1 cellular context compared by ENCODE assay signal in genomic region chr1:155178441-155179106, GRCh38.
TF ChIP-seq lines count a peak whose summit lies in the region.

No MANE protein-coding gene starts in this region.

TF ChIP-seq in HepG2, 621 proteins besides CTCF, POLR2A, EP300 and RAD21 (continued from another document and continues in another):
- TF ChIP-seq PAXIP1 (CRISPR knock-in tag; conservative IDR thresholded peaks at IDR 0.05): peak; percentile 69
- no peak for TF ChIP-seq ZNF616 (CRISPR knock-in tag; IDR thresholded peaks at IDR 0.05; ENCODE audit: low read depth)
- TF ChIP-seq KDM5B (CRISPR knock-in tag; IDR thresholded peaks at IDR 0.05; ENCODE audit: borderline replicate concordance): no peak
- TF ChIP-seq, protein P1, sequence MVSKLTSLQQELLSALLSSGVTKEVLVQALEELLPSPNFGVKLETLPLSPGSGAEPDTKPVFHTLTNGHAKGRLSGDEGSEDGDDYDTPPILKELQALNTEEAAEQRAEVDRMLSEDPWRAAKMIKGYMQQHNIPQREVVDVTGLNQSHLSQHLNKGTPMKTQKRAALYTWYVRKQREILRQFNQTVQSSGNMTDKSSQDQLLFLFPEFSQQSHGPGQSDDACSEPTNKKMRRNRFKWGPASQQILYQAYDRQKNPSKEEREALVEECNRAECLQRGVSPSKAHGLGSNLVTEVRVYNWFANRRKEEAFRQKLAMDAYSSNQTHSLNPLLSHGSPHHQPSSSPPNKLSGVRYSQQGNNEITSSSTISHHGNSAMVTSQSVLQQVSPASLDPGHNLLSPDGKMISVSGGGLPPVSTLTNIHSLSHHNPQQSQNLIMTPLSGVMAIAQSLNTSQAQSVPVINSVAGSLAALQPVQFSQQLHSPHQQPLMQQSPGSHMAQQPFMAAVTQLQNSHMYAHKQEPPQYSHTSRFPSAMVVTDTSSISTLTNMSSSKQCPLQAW (CRISPR knock-in tag; IDR thresholded peaks at IDR 0.05): 0 out of 2 replicates have a peak, but pooled peaks have one; percentile 5
- peak; percentile 96 to 99 for TF ChIP-seq NR2F1 (CRISPR knock-in tag; IDR thresholded peaks at IDR 0.05)
- TF ChIP-seq ZNF296 (CRISPR knock-in tag; conservative IDR thresholded peaks at IDR 0.05): no peak
- peak; percentile 25 for TF ChIP-seq YY1 (IDR thresholded peaks at IDR 0.05; ENCODE audit: insufficient read depth, insufficient replicate concordance, low read depth, low read length)
- TF ChIP-seq GATAD1 (CRISPR knock-in tag; IDR thresholded peaks at IDR 0.05): 0 out of 2 replicates have a peak, but pooled peaks have one; percentile 19
- TF ChIP-seq TFDP1 (CRISPR knock-in tag; IDR thresholded peaks at IDR 0.05; ENCODE audit: borderline replicate concordance): peak; percentile 29; the same call in 1 of the 2 replicates
- TF ChIP-seq ZNF280D (CRISPR knock-in tag; IDR thresholded peaks at IDR 0.05): no peak
- no peak for TF ChIP-seq FOXP1 (IDR thresholded peaks at IDR 0.05)
- TF ChIP-seq FOXP1 (CRISPR knock-in tag; IDR thresholded peaks at IDR 0.05): 0 out of 2 replicates have a peak, but pooled peaks have one; percentile 27
- 0 out of 2 replicates have a peak, but pooled peaks have one; percentile 59 for TF ChIP-seq WIZ (CRISPR knock-in tag; IDR thresholded peaks at IDR 0.05)
- TF ChIP-seq RFXANK (CRISPR knock-in tag; IDR thresholded peaks at IDR 0.05): no peak
- no peak for TF ChIP-seq ZNF850 (CRISPR knock-in tag; conservative IDR thresholded peaks at IDR 0.05)
- TF ChIP-seq MAZ (IDR thresholded peaks at IDR 0.05; ENCODE audit: borderline replicate concordance, low read depth, low read length): no peak
- TF ChIP-seq MAZ (CRISPR knock-in tag; IDR thresholded peaks at IDR 0.05; ENCODE audit: low read depth): 0 out of 2 replicates have a peak, but pooled peaks have one; percentile 27
- TF ChIP-seq ZGPAT (CRISPR knock-in tag; IDR thresholded peaks at IDR 0.05): peak; percentile 38; the same call in 1 of the 2 replicates
- TF ChIP-seq CEBPG (CRISPR knock-in tag; IDR thresholded peaks at IDR 0.05): peak; percentile 94
- peak; percentile 31; the same call in 1 of the 2 replicates for TF ChIP-seq PITX1 (CRISPR knock-in tag; IDR thresholded peaks at IDR 0.05)
- TF ChIP-seq KLF12 (CRISPR knock-in tag; IDR thresholded peaks at IDR 0.05; ENCODE audit: borderline replicate concordance): 0 out of 2 replicates have a peak, but pooled peaks have one; percentile 33
- no peak for TF ChIP-seq YEATS2 (CRISPR knock-in tag; IDR thresholded peaks at IDR 0.05; ENCODE audit: borderline replicate concordance)
- TF ChIP-seq ZNF143 (CRISPR knock-in tag; IDR thresholded peaks at IDR 0.05): no peak
- TF ChIP-seq, protein P2, sequence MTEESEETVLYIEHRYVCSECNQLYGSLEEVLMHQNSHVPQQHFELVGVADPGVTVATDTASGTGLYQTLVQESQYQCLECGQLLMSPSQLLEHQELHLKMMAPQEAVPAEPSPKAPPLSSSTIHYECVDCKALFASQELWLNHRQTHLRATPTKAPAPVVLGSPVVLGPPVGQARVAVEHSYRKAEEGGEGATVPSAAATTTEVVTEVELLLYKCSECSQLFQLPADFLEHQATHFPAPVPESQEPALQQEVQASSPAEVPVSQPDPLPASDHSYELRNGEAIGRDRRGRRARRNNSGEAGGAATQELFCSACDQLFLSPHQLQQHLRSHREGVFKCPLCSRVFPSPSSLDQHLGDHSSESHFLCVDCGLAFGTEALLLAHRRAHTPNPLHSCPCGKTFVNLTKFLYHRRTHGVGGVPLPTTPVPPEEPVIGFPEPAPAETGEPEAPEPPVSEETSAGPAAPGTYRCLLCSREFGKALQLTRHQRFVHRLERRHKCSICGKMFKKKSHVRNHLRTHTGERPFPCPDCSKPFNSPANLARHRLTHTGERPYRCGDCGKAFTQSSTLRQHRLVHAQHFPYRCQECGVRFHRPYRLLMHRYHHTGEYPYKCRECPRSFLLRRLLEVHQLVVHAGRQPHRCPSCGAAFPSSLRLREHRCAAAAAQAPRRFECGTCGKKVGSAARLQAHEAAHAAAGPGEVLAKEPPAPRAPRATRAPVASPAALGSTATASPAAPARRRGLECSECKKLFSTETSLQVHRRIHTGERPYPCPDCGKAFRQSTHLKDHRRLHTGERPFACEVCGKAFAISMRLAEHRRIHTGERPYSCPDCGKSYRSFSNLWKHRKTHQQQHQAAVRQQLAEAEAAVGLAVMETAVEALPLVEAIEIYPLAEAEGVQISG (CRISPR knock-in tag; IDR thresholded peaks at IDR 0.05): peak; percentile 71
- 0 out of 2 replicates have a peak, but pooled peaks have one; percentile 25 for TF ChIP-seq MIXL1 (CRISPR knock-in tag; IDR thresholded peaks at IDR 0.05)
- peak; percentile 17; the same call in 1 of the 2 replicates for TF ChIP-seq NCOA2 (CRISPR knock-in tag; IDR thresholded peaks at IDR 0.05)
- TF ChIP-seq ZNF263 (CRISPR knock-in tag; IDR thresholded peaks at IDR 0.05): peak; percentile 54; the same call in 1 of the 2 replicates
- TF ChIP-seq RBFOX2 (IDR thresholded peaks at IDR 0.05; ENCODE audit: low read depth, low read length): peak; percentile 44
- TF ChIP-seq ZMYM4 (CRISPR knock-in tag; IDR thresholded peaks at IDR 0.05): 0 out of 2 replicates have a peak, but pooled peaks have one; percentile 33
- no peak for TF ChIP-seq NR3C1 (CRISPR knock-in tag; IDR thresholded peaks at IDR 0.05)
- 0 out of 2 replicates have a peak, but pooled peaks have one; percentile 21 for TF ChIP-seq GFI1 (CRISPR knock-in tag; IDR thresholded peaks at IDR 0.05; ENCODE audit: borderline replicate concordance)
- TF ChIP-seq HNF4A (CRISPR knock-in tag; IDR thresholded peaks at IDR 0.05): peak; percentile 89
- peak; percentile 68 for TF ChIP-seq ZFX (CRISPR knock-in tag; IDR thresholded peaks at IDR 0.05; ENCODE audit: low read depth)
- TF ChIP-seq, protein P3, sequence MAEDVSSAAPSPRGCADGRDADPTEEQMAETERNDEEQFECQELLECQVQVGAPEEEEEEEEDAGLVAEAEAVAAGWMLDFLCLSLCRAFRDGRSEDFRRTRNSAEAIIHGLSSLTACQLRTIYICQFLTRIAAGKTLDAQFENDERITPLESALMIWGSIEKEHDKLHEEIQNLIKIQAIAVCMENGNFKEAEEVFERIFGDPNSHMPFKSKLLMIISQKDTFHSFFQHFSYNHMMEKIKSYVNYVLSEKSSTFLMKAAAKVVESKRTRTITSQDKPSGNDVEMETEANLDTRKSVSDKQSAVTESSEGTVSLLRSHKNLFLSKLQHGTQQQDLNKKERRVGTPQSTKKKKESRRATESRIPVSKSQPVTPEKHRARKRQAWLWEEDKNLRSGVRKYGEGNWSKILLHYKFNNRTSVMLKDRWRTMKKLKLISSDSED (CRISPR knock-in tag; IDR thresholded peaks at IDR 0.05): no peak
- 0 out of 2 replicates have a peak, but pooled peaks have one; percentile 49 for TF ChIP-seq FOXK1 (CRISPR knock-in tag; IDR thresholded peaks at IDR 0.05; ENCODE audit: borderline replicate concordance, low read depth)
- peak; percentile 53; the same call in 1 of the 2 replicates for TF ChIP-seq PHF8 (CRISPR knock-in tag; IDR thresholded peaks at IDR 0.05)
- TF ChIP-seq ZNF33B (CRISPR knock-in tag; IDR thresholded peaks at IDR 0.05): no peak
- TF ChIP-seq, protein P4, sequence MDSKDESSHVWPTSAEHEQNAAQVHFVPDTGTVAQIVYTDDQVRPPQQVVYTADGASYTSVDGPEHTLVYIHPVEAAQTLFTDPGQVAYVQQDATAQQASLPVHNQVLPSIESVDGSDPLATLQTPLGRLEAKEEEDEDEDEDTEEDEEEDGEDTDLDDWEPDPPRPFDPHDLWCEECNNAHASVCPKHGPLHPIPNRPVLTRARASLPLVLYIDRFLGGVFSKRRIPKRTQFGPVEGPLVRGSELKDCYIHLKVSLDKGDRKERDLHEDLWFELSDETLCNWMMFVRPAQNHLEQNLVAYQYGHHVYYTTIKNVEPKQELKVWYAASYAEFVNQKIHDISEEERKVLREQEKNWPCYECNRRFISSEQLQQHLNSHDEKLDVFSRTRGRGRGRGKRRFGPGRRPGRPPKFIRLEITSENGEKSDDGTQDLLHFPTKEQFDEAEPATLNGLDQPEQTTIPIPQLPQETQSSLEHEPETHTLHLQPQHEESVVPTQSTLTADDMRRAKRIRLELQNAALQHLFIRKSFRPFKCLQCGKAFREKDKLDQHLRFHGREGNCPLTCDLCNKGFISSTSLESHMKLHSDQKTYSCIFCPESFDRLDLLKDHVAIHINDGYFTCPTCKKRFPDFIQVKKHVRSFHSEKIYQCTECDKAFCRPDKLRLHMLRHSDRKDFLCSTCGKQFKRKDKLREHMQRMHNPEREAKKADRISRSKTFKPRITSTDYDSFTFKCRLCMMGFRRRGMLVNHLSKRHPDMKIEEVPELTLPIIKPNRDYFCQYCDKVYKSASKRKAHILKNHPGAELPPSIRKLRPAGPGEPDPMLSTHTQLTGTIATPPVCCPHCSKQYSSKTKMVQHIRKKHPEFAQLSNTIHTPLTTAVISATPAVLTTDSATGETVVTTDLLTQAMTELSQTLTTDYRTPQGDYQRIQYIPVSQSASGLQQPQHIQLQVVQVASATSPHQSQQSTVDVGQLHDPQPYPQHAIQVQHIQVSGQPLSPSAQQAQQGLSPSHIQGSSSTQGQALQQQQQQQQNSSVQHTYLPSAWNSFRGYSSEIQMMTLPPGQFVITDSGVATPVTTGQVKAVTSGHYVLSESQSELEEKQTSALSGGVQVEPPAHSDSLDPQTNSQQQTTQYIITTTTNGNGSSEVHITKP (CRISPR knock-in tag; IDR thresholded peaks at IDR 0.05; ENCODE audit: low read depth): no peak
- 0 out of 2 replicates have a peak, but pooled peaks have one; percentile 12 for TF ChIP-seq FOXO1 (CRISPR knock-in tag; IDR thresholded peaks at IDR 0.05)
- TF ChIP-seq SOX6 (IDR thresholded peaks at IDR 0.05): no peak
- TF ChIP-seq SOX6 (CRISPR knock-in tag; IDR thresholded peaks at IDR 0.05): peak; percentile 58
- no peak for TF ChIP-seq ZNF510 (CRISPR knock-in tag; IDR thresholded peaks at IDR 0.05; ENCODE audit: low read depth)
- TF ChIP-seq POGZ (CRISPR knock-in tag; IDR thresholded peaks at IDR 0.05): peak; percentile 37; the same call in 1 of the 2 replicates
- no peak for TF ChIP-seq NCOA1 (CRISPR knock-in tag; IDR thresholded peaks at IDR 0.05)
- TF ChIP-seq SAP130 (CRISPR knock-in tag; IDR thresholded peaks at IDR 0.05; ENCODE audit: low read depth): 0 out of 2 replicates have a peak, but pooled peaks have one; percentile 36
- peak; percentile 53; the same call in 1 of the 2 replicates for TF ChIP-seq NCOR1 (IDR thresholded peaks at IDR 0.05; ENCODE audit: borderline replicate concordance, low read length)
- no peak for TF ChIP-seq ZBTB3 (CRISPR knock-in tag; IDR thresholded peaks at IDR 0.05; ENCODE audit: borderline replicate concordance, low read depth)
